In the genomic region with DNA sequence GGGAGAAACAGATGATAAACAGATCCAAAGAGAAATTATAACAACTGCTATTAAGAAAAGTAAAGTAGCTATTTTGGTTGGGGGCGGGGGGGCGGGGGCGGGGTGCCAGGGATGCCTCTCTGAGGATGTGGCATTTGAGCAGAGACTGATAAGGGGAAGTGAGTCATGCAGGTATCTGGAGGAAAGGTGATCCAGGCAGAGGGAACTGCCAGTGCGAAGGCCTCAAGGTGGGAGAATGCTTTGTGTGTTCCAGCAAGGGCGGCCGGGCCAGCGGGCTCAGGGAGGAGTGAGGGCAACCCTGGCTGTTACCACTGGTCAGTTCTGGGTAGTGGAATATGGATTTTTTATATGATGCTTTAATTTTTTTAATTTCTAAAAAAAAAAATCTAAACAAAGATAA, we compare ENCODE assay signal across 10 cellular contexts. TPM values are rescaled to one million over a fixed set of nuclear protein-coding genes. Genes with fewer than 3 reads are reported as not detected.
DNase-seq lines count a peak whose midpoint lies in the region; ATAC-seq and TF ChIP-seq lines count a peak whose summit lies in the region.
"Had no signal": no experiment of that assay in that cellular context is flagged by ENCODE, and none has a peak within 500 bp of the region (broad histone marks: within the 10 kb centered on the region; RNA-seq: fewer than 3 reads in every experiment).

No MANE protein-coding gene starts in this region.

- peak overlapping the region; percentile 72 to 94 (median 94) for H3K27ac Mint-ChIP-seq in CD4-positive, CD25-positive, alpha-beta regulatory T cell
- H3K27ac Mint-ChIP-seq in activated CD8-positive, alpha-beta T cell treated with anti-CD3 and anti-CD28 coated beads, Interleukin-2, amount 10 ng/mL, durations not matched to agents 7 days and 5 days = peak overlapping the region; percentile 89
- no peak overlapping the region for H3K27ac Mint-ChIP-seq in chondrocyte (ENCODE audit: unreplicated experiment)

- no peaks in the 10 kb centered on the region for H3K27me3 Mint-ChIP-seq in CD4-positive, CD25-positive, alpha-beta regulatory T cell
- no peaks in the 10 kb centered on the region for H3K27me3 Mint-ChIP-seq in activated CD8-positive, alpha-beta T cell treated with anti-CD3 and anti-CD28 coated beads, Interleukin-2, amount 10 ng/mL, durations not matched to agents 7 days and 5 days (ENCODE audit: low read depth)
- H3K27me3 Mint-ChIP-seq in chondrocyte (ENCODE audit: low read depth) = peaks cover 9% of the 10 kb centered on the region

- no peak overlapping the region for H3K4me3 ChIP-seq in CD4-positive, CD25-positive, alpha-beta regulatory T cell (ENCODE audit: low read depth, low read length)
- H3K4me3 ChIP-seq in HEK293 (ENCODE audit: low read depth, low read length) = no peak overlapping the region

- CTCF ChIA-PET in HEK293 (lab: Yijun Ruan, JAX) = interaction anchor here (0.6 kb wide), 2 partner anchors 36 to 39 kb away, joined by 3 read pairs; no protein-coding TSS in a partner anchor
- CTCF ChIA-PET in activated CD8-positive, alpha-beta T cell treated with anti-CD3 and anti-CD28 coated beads, Interleukin-2, amount 10 ng/mL, durations not matched to agents 7 days and 5 days (lab: Charles Lee) = interaction anchor here (0.6 to 4.8 kb wide), 4 partner anchors 9 to 35 kb away, joined by 3 to 40 read pairs (median 6); no protein-coding TSS in a partner anchor

- peak; percentile 29 to 32 for ATAC-seq in CD4-positive, CD25-positive, alpha-beta regulatory T cell (ENCODE audit: low read depth in 2 of 2)
- no peak for ATAC-seq in activated CD8-positive, alpha-beta T cell treated with anti-CD3 and anti-CD28 coated beads, Interleukin-2, amount 10 ng/mL, durations not matched to agents 7 days and 5 days
- no peak for ATAC-seq in GM21529 (IDR thresholded peaks at IDR 0.05; ENCODE audit: unreplicated experiment)

- peaks cover 0 to 3% (median 0%) of the 10 kb centered on the region in 7 donors for H3K9me3 Mint-ChIP-seq in CD4-positive, CD25-positive, alpha-beta regulatory T cell
- H3K9me3 Mint-ChIP-seq in activated CD8-positive, alpha-beta T cell treated with anti-CD3 and anti-CD28 coated beads, Interleukin-2, amount 10 ng/mL, durations not matched to agents 7 days and 5 days (ENCODE audit: insufficient read depth) = no peaks in the 10 kb centered on the region
- H3K9me3 Mint-ChIP-seq in chondrocyte (ENCODE audit: low read depth) = no peaks in the 10 kb centered on the region

- H3K36me3 Mint-ChIP-seq in CD4-positive, CD25-positive, alpha-beta regulatory T cell = peaks cover 15% of the 10 kb centered on the region
- H3K36me3 Mint-ChIP-seq in activated CD8-positive, alpha-beta T cell treated with anti-CD3 and anti-CD28 coated beads, Interleukin-2, amount 10 ng/mL, durations not matched to agents 7 days and 5 days (ENCODE audit: low read depth) = peaks cover 14% of the 10 kb centered on the region
- no peaks in the 10 kb centered on the region for H3K36me3 Mint-ChIP-seq in chondrocyte (ENCODE audit: low read depth)

- H3K36me3 ChIP-seq in CD4-positive, CD25-positive, alpha-beta regulatory T cell (ENCODE audit: control insufficient read depth, insufficient read depth, low read length) = no peaks in the 10 kb centered on the region
- H3K36me3 ChIP-seq in HEK293 (ENCODE audit: control insufficient read depth in 2 of 2, insufficient read depth in 1 of 2, low read length in 2 of 2) = no peaks in the 10 kb centered on the region

- POLR2A ChIA-PET in HEK293 (lab: Yijun Ruan, JAX) = interaction anchor here (0.6 kb wide), 1 partner anchor 15 kb away, joined by 3 read pairs; no protein-coding TSS in a partner anchor
- POLR2A ChIA-PET in activated CD8-positive, alpha-beta T cell treated with anti-CD3 and anti-CD28 coated beads, Interleukin-2, amount 10 ng/mL, durations not matched to agents 7 days and 5 days (lab: Charles Lee) = interaction anchor here (0.7 to 4.4 kb wide), 7 partner anchors 10 to 311 kb away, joined by 3 to 46 read pairs (median 8); no protein-coding TSS in a partner anchor

- no peak for TF ChIP-seq CTCF in HEK293 (tag by site-specific recombination; IDR thresholded peaks at IDR 0.05)
- TF ChIP-seq CTCF in chondrocyte (IDR thresholded peaks at IDR 0.05) = no peak

- peak; percentile 59 to 82 (median 60) for DNase-seq in CD4-positive, CD25-positive, alpha-beta regulatory T cell
- DNase-seq in activated CD8-positive, alpha-beta T cell treated with anti-CD3 and anti-CD28 coated beads, Interleukin-2, amount 10 ng/mL, durations not matched to agents 7 days and 5 days = peak; percentile 56
- peak; percentile 30 for DNase-seq in kidney tubule cell (ENCODE audit: low spot score)
- DNase-seq in chondrocyte (ENCODE audit: low spot score) = no peak
- DNase-seq in AG08395 (ENCODE audit: low spot score) = no peak
- DNase-seq: NCI-H1092 treated with DMSO at 0.1 percent for 48 hours, SK-N-SH, substantia nigra had no signal

- H3K9me3 ChIP-seq in CD4-positive, CD25-positive, alpha-beta regulatory T cell (ENCODE audit: control insufficient read depth in 2 of 2, low read length in 2 of 2) = no peaks in the 10 kb centered on the region
- H3K9me3 ChIP-seq in HEK293 (ENCODE audit: control insufficient read depth, insufficient read depth, low read depth, low read length) = no peaks in the 10 kb centered on the region
- H3K9me3 ChIP-seq: SK-N-SH had no signal

- H3K27me3 ChIP-seq in CD4-positive, CD25-positive, alpha-beta regulatory T cell (ENCODE audit: control insufficient read depth, insufficient read depth, low read length) = no peaks in the 10 kb centered on the region

- peak overlapping the region; percentile 91 for H3K27ac ChIP-seq in CD4-positive, CD25-positive, alpha-beta regulatory T cell (ENCODE audit: insufficient read depth, low read length, poor library complexity, severe bottlenecking)
- no peak overlapping the region for H3K27ac ChIP-seq in HEK293 (ENCODE audit: extremely low read depth, low read depth, low read length)

- peaks cover 22 to 97% (median 63%) of the 10 kb centered on the region in 4 donors for H3K4me1 Mint-ChIP-seq in CD4-positive, CD25-positive, alpha-beta regulatory T cell
- H3K4me1 Mint-ChIP-seq in activated CD8-positive, alpha-beta T cell treated with anti-CD3 and anti-CD28 coated beads, Interleukin-2, amount 10 ng/mL, durations not matched to agents 7 days and 5 days (ENCODE audit: low read depth) = peaks cover 96% of the 10 kb centered on the region
- H3K4me1 Mint-ChIP-seq in chondrocyte (ENCODE audit: low read depth) = peaks cover 12% of the 10 kb centered on the region

- peaks cover 82% of the 10 kb centered on the region for H3K4me1 ChIP-seq in CD4-positive, CD25-positive, alpha-beta regulatory T cell (ENCODE audit: control insufficient read depth, insufficient read depth, low read length, poor library complexity, severe bottlenecking)
- no peaks in the 10 kb centered on the region for H3K4me1 ChIP-seq in HEK293 (ENCODE audit: control insufficient read depth, insufficient read depth, low read length)

- H3K4me3 Mint-ChIP-seq in CD4-positive, CD25-positive, alpha-beta regulatory T cell = peak overlapping the region in 3 of 4 donors; percentile 55 to 86 (median 76)
- no peak overlapping the region for H3K4me3 Mint-ChIP-seq in activated CD8-positive, alpha-beta T cell treated with anti-CD3 and anti-CD28 coated beads, Interleukin-2, amount 10 ng/mL, durations not matched to agents 7 days and 5 days
- no peak overlapping the region for H3K4me3 Mint-ChIP-seq in chondrocyte (ENCODE audit: unreplicated experiment)

TF ChIP-seq in HEK293, 187 proteins besides CTCF, POLR2A, EP300 and RAD21:
- TF ChIP-seq, protein P1, sequence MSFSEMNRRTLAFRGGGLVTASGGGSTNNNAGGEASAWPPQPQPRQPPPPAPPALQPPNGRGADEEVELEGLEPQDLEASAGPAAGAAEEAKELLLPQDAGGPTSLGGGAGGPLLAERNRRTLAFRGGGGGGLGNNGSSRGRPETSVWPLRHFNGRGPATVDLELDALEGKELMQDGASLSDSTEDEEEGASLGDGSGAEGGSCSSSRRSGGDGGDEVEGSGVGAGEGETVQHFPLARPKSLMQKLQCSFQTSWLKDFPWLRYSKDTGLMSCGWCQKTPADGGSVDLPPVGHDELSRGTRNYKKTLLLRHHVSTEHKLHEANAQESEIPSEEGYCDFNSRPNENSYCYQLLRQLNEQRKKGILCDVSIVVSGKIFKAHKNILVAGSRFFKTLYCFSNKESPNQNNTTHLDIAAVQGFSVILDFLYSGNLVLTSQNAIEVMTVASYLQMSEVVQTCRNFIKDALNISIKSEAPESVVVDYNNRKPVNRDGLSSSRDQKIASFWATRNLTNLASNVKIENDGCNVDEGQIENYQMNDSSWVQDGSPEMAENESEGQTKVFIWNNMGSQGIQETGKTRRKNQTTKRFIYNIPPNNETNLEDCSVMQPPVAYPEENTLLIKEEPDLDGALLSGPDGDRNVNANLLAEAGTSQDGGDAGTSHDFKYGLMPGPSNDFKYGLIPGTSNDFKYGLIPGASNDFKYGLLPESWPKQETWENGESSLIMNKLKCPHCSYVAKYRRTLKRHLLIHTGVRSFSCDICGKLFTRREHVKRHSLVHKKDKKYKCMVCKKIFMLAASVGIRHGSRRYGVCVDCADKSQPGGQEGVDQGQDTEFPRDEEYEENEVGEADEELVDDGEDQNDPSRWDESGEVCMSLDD (tag by site-specific recombination; IDR thresholded peaks at IDR 0.05) = no peak
- TF ChIP-seq ZBTB20 (tag by site-specific recombination; IDR thresholded peaks at IDR 0.05) = no peak
- no peak for TF ChIP-seq ZNF335 (tag by site-specific recombination; conservative IDR thresholded peaks at IDR 0.05)
- TF ChIP-seq ZNF223 (tag by site-specific recombination; IDR thresholded peaks at IDR 0.05) = peak; percentile 65; the same call in 1 of the 2 replicates
- no peak for TF ChIP-seq ZNF585B (tag by site-specific recombination; IDR thresholded peaks at IDR 0.05)

RNA-seq across cellular contexts. Expression of a gene that starts 7.0 kb away (rescaled TPM):
- 252 TPM for total RNA-seq in CD4-positive, CD25-positive, alpha-beta regulatory T cell
- polyA plus RNA-seq in CD4-positive, CD25-positive, alpha-beta regulatory T cell = 100 to 1,000 TPM; 347 to 450 (median 421) TPM
- 100 to 1,000 TPM; 274 to 284 TPM for total RNA-seq in activated CD8-positive, alpha-beta T cell treated with anti-CD3 and anti-CD28 coated beads, Interleukin-2, amount 10 ng/mL, durations not matched to agents 7 days and 5 days
- total RNA-seq in chondrocyte = 0.22 TPM in 1 of 3 replicates, not detected in the others

Comparison
In these comparisons a context has a peak if more than half of its experiments do, and no peak if none do; other contexts are left out.
1. ATAC-seq: peak in CD4-positive, CD25-positive, alpha-beta regulatory T cell (2 of 2); none in activated CD8-positive, alpha-beta T cell treated with anti-CD3 and anti-CD28 coated beads, Interleukin-2, amount 10 ng/mL, durations not matched to agents 7 days and 5 days (single experiment) and GM21529 (single experiment).
2. DNase-seq: peak in CD4-positive, CD25-positive, alpha-beta regulatory T cell (3 of 3), activated CD8-positive, alpha-beta T cell treated with anti-CD3 and anti-CD28 coated beads, Interleukin-2, amount 10 ng/mL, durations not matched to agents 7 days and 5 days (single experiment) and kidney tubule cell (single experiment); none in chondrocyte (single experiment) and AG08395 (single experiment).
3. H3K4me3 Mint-ChIP-seq: peak in CD4-positive, CD25-positive, alpha-beta regulatory T cell (3 of 4); none in activated CD8-positive, alpha-beta T cell treated with anti-CD3 and anti-CD28 coated beads, Interleukin-2, amount 10 ng/mL, durations not matched to agents 7 days and 5 days (single experiment) and chondrocyte (single experiment).
4. RNA of a gene that starts 7.0 kb away (total RNA-seq): 274 to 284 TPM in activated CD8-positive, alpha-beta T cell treated with anti-CD3 and anti-CD28 coated beads, Interleukin-2, amount 10 ng/mL, durations not matched to agents 7 days and 5 days and 252 TPM in CD4-positive, CD25-positive, alpha-beta regulatory T cell (single experiment); 0.22 TPM in chondrocyte; every median in the first group is over 100 times any median in the second.